ENCODE assay signal across 8 cellular contexts in genomic region chrX:79413009-79413408, GRCh38. TPM values are rescaled to one million over a fixed set of nuclear protein-coding genes. Genes with fewer than 3 reads are reported as not detected.
DNase-seq lines count a peak whose midpoint lies in the region; ATAC-seq and TF ChIP-seq lines count a peak whose summit lies in the region.

No MANE protein-coding gene starts in this region.

- POLR2A ChIA-PET in T-cell (lab: Charles Lee) = interaction anchor here (0.6 to 1.4 kb wide), 3 partner anchors 47 to 88 kb away, joined by 3 to 8 read pairs (median 3); no protein-coding TSS in a partner anchor

- ATAC-seq in T-cell (replicated peaks in 1 of 4) = no peak

- no peaks in the 10 kb centered on the region for H3K27me3 Mint-ChIP-seq in activated naive CD4-positive, alpha-beta T cell treated with anti-CD3 and anti-CD28 coated beads, Interleukin-2, amount 10 ng/mL, durations not matched to agents 7 days and 5 days
- H3K27me3 Mint-ChIP-seq in T-cell = no peaks in the 10 kb centered on the region

- peak overlapping the region; percentile 11 for H3K27ac Mint-ChIP-seq in activated naive CD4-positive, alpha-beta T cell treated with anti-CD3 and anti-CD28 coated beads, Interleukin-2, amount 10 ng/mL, durations not matched to agents 7 days and 5 days
- peak overlapping the region; percentile 75 to 82 for H3K27ac Mint-ChIP-seq in T-cell

- H3K9me3 Mint-ChIP-seq in activated naive CD4-positive, alpha-beta T cell treated with anti-CD3 and anti-CD28 coated beads, Interleukin-2, amount 10 ng/mL, durations not matched to agents 7 days and 5 days = no peaks in the 10 kb centered on the region
- H3K9me3 Mint-ChIP-seq in T-cell = no peaks in the 10 kb centered on the region

- DNase-seq in activated naive CD4-positive, alpha-beta T cell treated with anti-CD3 and anti-CD28 coated beads, Interleukin-2, amount 10 ng/mL, durations not matched to agents 7 days and 5 days = no peak
- DNase-seq in activated naive CD4-positive, alpha-beta T cell treated with anti-CD3 and anti-CD28 coated beads, Interleukin-2, amount 50 U/mL, for 16 hours = no peak
- peak in 2 of 34 experiments; percentile 3 to 4 for DNase-seq in T-cell
- peak; percentile 0 to 24 for DNase-seq in foreskin fibroblast
- peak; percentile 0 for DNase-seq in stromal cell of bone marrow (ENCODE audit: low read depth)
- no peak for DNase-seq in 8988T
- DNase-seq in NCI-H1694 treated with DMSO at 0.1 percent for 48 hours (lab: John Stamatoyannopoulos, UW) = no peak
- no peak for DNase-seq in NCI-H1092 treated with DMSO at 0.1 percent for 48 hours (lab: John Stamatoyannopoulos, UW)

- H3K4me3 ChIP-seq in foreskin fibroblast (ENCODE audit: low read depth in 1 of 2, low read length in 2 of 2) = peak overlapping the region; percentile 5 to 54

- H3K36me3 Mint-ChIP-seq in activated naive CD4-positive, alpha-beta T cell treated with anti-CD3 and anti-CD28 coated beads, Interleukin-2, amount 10 ng/mL, durations not matched to agents 7 days and 5 days = no peaks in the 10 kb centered on the region
- no peaks in the 10 kb centered on the region for H3K36me3 Mint-ChIP-seq in T-cell

- CTCF ChIA-PET in activated naive CD4-positive, alpha-beta T cell treated with anti-CD3 and anti-CD28 coated beads, Interleukin-2, amount 10 ng/mL, durations not matched to agents 7 days and 5 days (lab: Charles Lee) = interaction anchor here (0.7 to 2.5 kb wide), 8 partner anchors 23 to 858 kb away, joined by 3 to 10 read pairs (median 4); no protein-coding TSS in a partner anchor
- CTCF ChIA-PET in T-cell (lab: Charles Lee) = interaction anchor here (0.5 to 2.0 kb wide), 11 partner anchors 46 to 1307 kb away, joined by 3 to 13 read pairs (median 3); partner anchors contain the start of gene ITM2A (in 1 of the 2)

- peak; percentile 26 for TF ChIP-seq CTCF in foreskin fibroblast (IDR thresholded peaks at IDR 0.05; ENCODE audit: low read depth, low read length)

- H3K4me1 Mint-ChIP-seq in activated naive CD4-positive, alpha-beta T cell treated with anti-CD3 and anti-CD28 coated beads, Interleukin-2, amount 10 ng/mL, durations not matched to agents 7 days and 5 days = peaks cover 27% of the 10 kb centered on the region
- H3K4me1 Mint-ChIP-seq in T-cell = peaks cover 20 to 37% (median 32%) of the 10 kb centered on the region in 3 donors

- peak overlapping the region; percentile 70 for H3K4me3 Mint-ChIP-seq in activated naive CD4-positive, alpha-beta T cell treated with anti-CD3 and anti-CD28 coated beads, Interleukin-2, amount 10 ng/mL, durations not matched to agents 7 days and 5 days
- peak overlapping the region; percentile 66 to 78 (median 73) for H3K4me3 Mint-ChIP-seq in T-cell

RNA-seq across cellular contexts. Expression of gene ITM2A, which starts 45.9 kb away (rescaled TPM):
- 100 to 1,000 TPM; 102 to 163 (median 122) TPM for total RNA-seq in T-cell

Comparison
In these comparisons a context has a peak if more than half of its experiments do, and no peak if none do; other contexts are left out.
1. DNase-seq: peak in foreskin fibroblast (2 of 2) and stromal cell of bone marrow (single experiment); none in activated naive CD4-positive, alpha-beta T cell treated with anti-CD3 and anti-CD28 coated beads, Interleukin-2, amount 10 ng/mL, durations not matched to agents 7 days and 5 days (single experiment), activated naive CD4-positive, alpha-beta T cell treated with anti-CD3 and anti-CD28 coated beads, Interleukin-2, amount 50 U/mL, for 16 hours (single experiment), 8988T (single experiment), NCI-H1694 treated with DMSO at 0.1 percent for 48 hours (single experiment) and NCI-H1092 treated with DMSO at 0.1 percent for 48 hours (single experiment).